28 cellular contexts compared by ENCODE assay signal in the genomic region with DNA sequence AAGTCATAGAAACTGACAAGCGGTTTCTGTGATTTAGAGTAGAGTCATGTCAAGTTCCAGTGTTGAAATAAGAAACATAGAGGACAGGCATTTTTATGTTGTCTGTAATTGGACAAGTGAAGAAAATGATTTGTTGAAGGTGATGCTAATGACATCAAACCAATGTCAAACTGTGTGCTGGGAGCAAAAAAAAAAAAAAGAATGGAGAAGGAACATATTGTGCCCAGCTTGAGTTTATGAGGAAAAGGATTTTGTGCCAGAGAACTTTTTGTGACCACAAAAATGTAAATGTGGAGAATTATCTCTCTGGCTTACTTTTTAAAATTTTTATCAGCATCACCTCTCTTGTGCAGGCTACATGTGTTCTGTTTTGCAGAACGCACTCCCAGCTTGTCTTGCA.
"Had no signal": no experiment of that assay in that cellular context is flagged by ENCODE, and none has a peak within 500 bp of the region (broad histone marks: within the 10 kb centered on the region; RNA-seq: fewer than 3 reads in every experiment).

No MANE protein-coding gene starts in this region.

- H3K9ac ChIP-seq: SK-N-SH had no signal

- ATAC-seq: activated T-helper 17 cell treated with anti-CD3 and anti-CD28 coated beads, Interleukin-2, amount 50 U/mL, for 72 hours; Panc1; Right ventricle myocardium inferior had no signal

- DNase-seq: activated CD4-positive, alpha-beta memory T cell treated with anti-CD3 and anti-CD28 coated beads for 36 hours; activated CD4-positive, alpha-beta T cell treated with anti-CD3 and anti-CD28 coated beads, Interleukin-2, amount 10 ng/mL, durations not matched to agents 7 days and 5 days; activated CD4-positive, CD25-positive, alpha-beta regulatory T cell; activated CD8-positive, alpha-beta memory T cell treated with anti-CD3 and anti-CD28 coated beads for 24 hours; activated gamma-delta T cell; activated naive CD4-positive, alpha-beta T cell treated with anti-CD3 and anti-CD28 coated beads for 36 hours; activated naive CD8-positive, alpha-beta T cell treated with anti-CD3 and anti-CD28 coated beads for 36 hours; activated T-cell treated with anti-CD3 and anti-CD28 coated beads, Interleukin-2, amount 50 U/mL, for 48 hours; anterior cingulate cortex; KG1; NCI-H1092; NCI-H1417 treated with DMSO at 0.1 percent for 48 hours; NCI-H1694; NCI-H2029; NCI-H2107; NCI-H2171 treated with DMSO at 0.1 percent for 48 hours; NCI-H226; NCI-H526 treated with DMSO at 0.1 percent for 48 hours; NCI-H82; NK-92 treated with Interleukin-12 subunit alpha and Interleukin-12 subunit beta, amount 100 ng/mL, for 24 hours; OCI-M1; RPMI8226; SK-N-SH; T-helper 1 cell had no signal

- H3K9me3 ChIP-seq: SK-N-SH had no signal

- H3K27ac ChIP-seq: VCaP had no signal

- H3K4me2 ChIP-seq: SK-N-SH had no signal
